ENCODE assay signal across 41 cellular contexts in the genomic region with DNA sequence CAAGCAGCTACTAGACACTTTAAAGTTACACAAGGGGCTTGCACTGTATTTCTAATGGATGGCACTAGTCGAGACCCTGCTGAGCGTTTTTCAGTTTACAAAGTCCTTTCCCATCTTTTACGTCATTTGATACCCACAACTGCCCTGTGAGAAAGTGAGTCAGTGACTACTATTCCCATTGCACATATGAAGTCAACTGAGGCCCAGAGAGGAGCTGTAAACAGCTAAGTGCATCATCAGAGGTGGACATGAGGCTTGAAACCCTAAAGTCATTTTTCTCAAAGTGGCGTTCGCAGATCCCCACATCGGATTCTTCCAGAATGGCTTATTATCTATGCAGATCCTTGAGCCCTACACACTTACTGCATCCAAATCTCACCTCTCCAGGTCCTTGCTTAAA. TPM values are rescaled to one million over a fixed set of nuclear protein-coding genes. Genes with fewer than 3 reads are reported as not detected.
"Had no signal": no experiment of that assay in that cellular context is flagged by ENCODE, and none has a peak within 500 bp of the region (broad histone marks: within the 10 kb centered on the region; RNA-seq: fewer than 3 reads in every experiment).

No MANE protein-coding gene starts in this region.

- H3K4me3 Mint-ChIP-seq: activated naive CD4-positive, alpha-beta T cell treated with anti-CD3 and anti-CD28 coated beads for 36 hours; activated naive CD4-positive, alpha-beta T cell treated with anti-CD3 and anti-CD28 coated beads, Interleukin-2, amount 10 ng/mL, durations not matched to agents 7 days and 5 days; activated naive CD4-positive, alpha-beta T cell treated with anti-CD3 and anti-CD28 coated beads, Interleukin-2, amount 50 U/mL, for 24 hours; activated naive CD8-positive, alpha-beta T cell; activated naive CD8-positive, alpha-beta T cell treated with anti-CD3 and anti-CD28 coated beads for 36 hours; activated naive CD8-positive, alpha-beta T cell treated with anti-CD3 and anti-CD28 coated beads, Interleukin-2, amount 10 ng/mL, durations not matched to agents 7 days and 5 days; activated naive CD8-positive, alpha-beta T cell treated with anti-CD3 and anti-CD28 coated beads, Interleukin-2, amount 50 U/mL, for 24 hours; activated T-cell treated with anti-CD3 and anti-CD28 coated beads, Interleukin-2, amount 50 U/mL, for 24 hours; activated T-cell treated with anti-CD3 and anti-CD28 coated beads, Interleukin-2, amount 50 U/mL, for 4 hours; activated T-cell treated with anti-CD3 and anti-CD28 coated beads, Interleukin-2, amount 50 U/mL, for 72 hours; activated T-helper 1 cell treated with anti-CD3 and anti-CD28 coated beads, Interleukin-12 subunit alpha, Interleukin-12 subunit beta, Interleukin-2, Interleukin-4 antibody, amounts not matched to agents 30 ng/mL and 10 ng/mL and 1 ng/mL, durations not matched to agents 14 hours and 24 hours and 36 hours; activated T-helper 17 cell treated with anti-CD3 and anti-CD28 coated beads, Interleukin-2, amount 50 U/mL, for 72 hours; brain; central memory CD8-positive, alpha-beta T cell had no signal

- H3K4me3 ChIP-seq: adrenal gland, ascending aorta, body of pancreas, breast epithelium, cardiac muscle cell had no signal

- H3K4me1 ChIP-seq: adrenal gland, ascending aorta, breast epithelium had no signal

- ATAC-seq: activated naive CD4-positive, alpha-beta T cell treated with anti-CD3 and anti-CD28 coated beads, Interleukin-2, amount 50 U/mL, for 72 hours; activated naive CD8-positive, alpha-beta T cell treated with anti-CD3 and anti-CD28 coated beads, Interleukin-2, amount 50 U/mL, for 24 hours; activated T-cell treated with anti-CD3 and anti-CD28 coated beads, Interleukin-2, amount 50 U/mL, for 4 hours; activated T-cell treated with anti-CD3 and anti-CD28 coated beads, Interleukin-2, amount 50 U/mL, for 72 hours; activated T-helper 17 cell treated with anti-CD3 and anti-CD28 coated beads, Interleukin-2, amount 50 U/mL, for 72 hours; body of pancreas had no signal

- H3K36me3 Mint-ChIP-seq: activated naive CD4-positive, alpha-beta T cell treated with anti-CD3 and anti-CD28 coated beads, Interleukin-2, amount 10 ng/mL, durations not matched to agents 7 days and 5 days; activated naive CD4-positive, alpha-beta T cell treated with anti-CD3 and anti-CD28 coated beads, Interleukin-2, amount 50 U/mL, for 24 hours; activated naive CD4-positive, alpha-beta T cell treated with anti-CD3 and anti-CD28 coated beads, Interleukin-2, amount 50 U/mL, for 72 hours; activated naive CD8-positive, alpha-beta T cell treated with anti-CD3 and anti-CD28 coated beads for 36 hours; activated naive CD8-positive, alpha-beta T cell treated with anti-CD3 and anti-CD28 coated beads, Interleukin-2, amount 10 ng/mL, durations not matched to agents 7 days and 5 days; brain had no signal

- H3K27me3 ChIP-seq: adrenal gland, ascending aorta, body of pancreas, brain microvascular endothelial cell, breast epithelium, cardiac muscle cell had no signal

- H3K9me3 Mint-ChIP-seq: activated naive CD4-positive, alpha-beta T cell treated with anti-CD3 and anti-CD28 coated beads for 36 hours; activated naive CD4-positive, alpha-beta T cell treated with anti-CD3 and anti-CD28 coated beads, Interleukin-2, amount 10 ng/mL, durations not matched to agents 7 days and 5 days; activated naive CD4-positive, alpha-beta T cell treated with anti-CD3 and anti-CD28 coated beads, Interleukin-2, amount 50 U/mL, for 24 hours; activated naive CD4-positive, alpha-beta T cell treated with anti-CD3 and anti-CD28 coated beads, Interleukin-2, amount 50 U/mL, for 72 hours; activated naive CD8-positive, alpha-beta T cell treated with anti-CD3 and anti-CD28 coated beads for 36 hours; activated naive CD8-positive, alpha-beta T cell treated with anti-CD3 and anti-CD28 coated beads, Interleukin-2, amount 10 ng/mL, durations not matched to agents 7 days and 5 days; activated naive CD8-positive, alpha-beta T cell treated with anti-CD3 and anti-CD28 coated beads, Interleukin-2, amount 50 U/mL, for 24 hours; activated T-cell treated with anti-CD3 and anti-CD28 coated beads, Interleukin-2, amount 50 U/mL, for 4 hours; activated T-cell treated with anti-CD3 and anti-CD28 coated beads, Interleukin-2, amount 50 U/mL, for 72 hours; activated T-helper 1 cell treated with anti-CD3 and anti-CD28 coated beads, Interleukin-12 subunit alpha, Interleukin-12 subunit beta, Interleukin-2, Interleukin-4 antibody, amounts not matched to agents 30 ng/mL and 10 ng/mL and 1 ng/mL, durations not matched to agents 14 hours and 24 hours and 36 hours; activated T-helper 17 cell treated with anti-CD3 and anti-CD28 coated beads, Interleukin-2, amount 50 U/mL, for 72 hours; central memory CD8-positive, alpha-beta T cell had no signal

- H3K27ac ChIP-seq: adrenal gland, ascending aorta, body of pancreas, brain microvascular endothelial cell, breast epithelium, cardiac muscle cell had no signal

- DNase-seq: activated effector memory CD4-positive, alpha-beta T cell treated with anti-CD3 and anti-CD28 coated beads, Interleukin-2, amount 50 U/mL, for 16 hours; activated effector memory CD4-positive, alpha-beta T cell treated with Interleukin-2 at 50 U/mL for 16 hours; activated gamma-delta T cell; activated gamma-delta T cell treated with Interleukin-2 at 50 U/mL for 16 hours; activated naive CD4-positive, alpha-beta T cell; activated naive CD4-positive, alpha-beta T cell treated with anti-CD3 and anti-CD28 coated beads for 36 hours; activated naive CD4-positive, alpha-beta T cell treated with anti-CD3 and anti-CD28 coated beads, Interleukin-2, amount 10 ng/mL, durations not matched to agents 7 days and 5 days; activated naive CD4-positive, alpha-beta T cell treated with anti-CD3 and anti-CD28 coated beads, Interleukin-2, amount 50 U/mL, for 16 hours; activated naive CD4-positive, alpha-beta T cell treated with Interleukin-2 at 50 U/mL for 16 hours; activated naive CD8-positive, alpha-beta T cell treated with anti-CD3 and anti-CD28 coated beads for 36 hours; activated naive CD8-positive, alpha-beta T cell treated with anti-CD3 and anti-CD28 coated beads, Interleukin-2, amount 10 ng/mL, durations not matched to agents 7 days and 5 days; activated naive CD8-positive, alpha-beta T cell treated with anti-CD3 and anti-CD28 coated beads, Interleukin-2, amount 50 U/mL, for 24 hours; activated T-cell treated with anti-CD3 and anti-CD28 coated beads, Interleukin-2, amount 50 U/mL, for 1 hour; activated T-cell treated with anti-CD3 and anti-CD28 coated beads, Interleukin-2, amount 50 U/mL, for 24 hours; activated T-cell treated with anti-CD3 and anti-CD28 coated beads, Interleukin-2, amount 50 U/mL, for 4 hours; activated T-cell treated with anti-CD3 and anti-CD28 coated beads, Interleukin-2, amount 50 U/mL, for 48 hours; activated T-cell treated with anti-CD3 and anti-CD28 coated beads, Interleukin-2, amount 50 U/mL, for 72 hours; adrenal gland; amniotic stem cell; amygdala; anterior cingulate cortex; brain microvascular endothelial cell; caudate nucleus; central memory CD4-positive, alpha-beta T cell; cerebellar nuclear complex had no signal

- H3K36me3 ChIP-seq: adrenal gland, ascending aorta, brain microvascular endothelial cell, breast epithelium, cardiac muscle cell had no signal

- H3K27me3 Mint-ChIP-seq: activated naive CD4-positive, alpha-beta T cell treated with anti-CD3 and anti-CD28 coated beads, Interleukin-2, amount 50 U/mL, for 24 hours; activated naive CD8-positive, alpha-beta T cell treated with anti-CD3 and anti-CD28 coated beads for 36 hours; activated naive CD8-positive, alpha-beta T cell treated with anti-CD3 and anti-CD28 coated beads, Interleukin-2, amount 10 ng/mL, durations not matched to agents 7 days and 5 days had no signal

- H3K9me3 ChIP-seq: adrenal gland, ascending aorta, body of pancreas, breast epithelium had no signal

- H3K4me1 Mint-ChIP-seq: activated naive CD4-positive, alpha-beta T cell treated with anti-CD3 and anti-CD28 coated beads, Interleukin-2, amount 10 ng/mL, durations not matched to agents 7 days and 5 days; activated naive CD4-positive, alpha-beta T cell treated with anti-CD3 and anti-CD28 coated beads, Interleukin-2, amount 50 U/mL, for 24 hours; activated naive CD8-positive, alpha-beta T cell treated with anti-CD3 and anti-CD28 coated beads for 36 hours; activated naive CD8-positive, alpha-beta T cell treated with anti-CD3 and anti-CD28 coated beads, Interleukin-2, amount 10 ng/mL, durations not matched to agents 7 days and 5 days; activated naive CD8-positive, alpha-beta T cell treated with anti-CD3 and anti-CD28 coated beads, Interleukin-2, amount 50 U/mL, for 24 hours; activated T-helper 17 cell treated with anti-CD3 and anti-CD28 coated beads, Interleukin-2, amount 50 U/mL, for 72 hours; central memory CD8-positive, alpha-beta T cell had no signal

- FAIRE-seq: astrocyte, bronchial epithelial cell had no signal

- H3K27ac Mint-ChIP-seq: activated naive CD4-positive, alpha-beta T cell treated with anti-CD3 and anti-CD28 coated beads for 36 hours; activated naive CD4-positive, alpha-beta T cell treated with anti-CD3 and anti-CD28 coated beads, Interleukin-2, amount 10 ng/mL, durations not matched to agents 7 days and 5 days; activated naive CD4-positive, alpha-beta T cell treated with anti-CD3 and anti-CD28 coated beads, Interleukin-2, amount 50 U/mL, for 24 hours; activated naive CD4-positive, alpha-beta T cell treated with anti-CD3 and anti-CD28 coated beads, Interleukin-2, amount 50 U/mL, for 72 hours; activated naive CD8-positive, alpha-beta T cell; activated naive CD8-positive, alpha-beta T cell treated with anti-CD3 and anti-CD28 coated beads, Interleukin-2, amount 10 ng/mL, durations not matched to agents 7 days and 5 days; activated naive CD8-positive, alpha-beta T cell treated with anti-CD3 and anti-CD28 coated beads, Interleukin-2, amount 50 U/mL, for 24 hours; activated T-cell treated with anti-CD3 and anti-CD28 coated beads, Interleukin-2, amount 50 U/mL, for 24 hours; activated T-cell treated with anti-CD3 and anti-CD28 coated beads, Interleukin-2, amount 50 U/mL, for 72 hours; activated T-helper 1 cell treated with anti-CD3 and anti-CD28 coated beads, Interleukin-12 subunit alpha, Interleukin-12 subunit beta, Interleukin-2, Interleukin-4 antibody, amounts not matched to agents 30 ng/mL and 10 ng/mL and 1 ng/mL, durations not matched to agents 14 hours and 24 hours and 36 hours; activated T-helper 17 cell treated with anti-CD3 and anti-CD28 coated beads, Interleukin-2, amount 50 U/mL, for 72 hours; activated T-helper 2 cell treated with anti-CD3 and anti-CD28 coated beads, Interferon-gamma antibody, Interleukin-2, Interleukin-4, amounts not matched to agents 10 μg/mL and 5 μg/mL and 100 μg/mL, durations not matched to agents 14 hours and 24 hours and 36 hours; brain had no signal

RNA-seq across cellular contexts. Expression of a gene that starts 50.6 kb away (rescaled TPM):
- total RNA-seq: activated naive CD4-positive, alpha-beta T cell treated with anti-CD3 and anti-CD28 coated beads, Interleukin-2, amount 50 U/mL, for 72 hours; activated naive CD8-positive, alpha-beta T cell treated with anti-CD3 and anti-CD28 coated beads for 36 hours; activated naive CD8-positive, alpha-beta T cell treated with anti-CD3 and anti-CD28 coated beads, Interleukin-2, amount 10 ng/mL, durations not matched to agents 7 days and 5 days; activated T-cell treated with anti-CD3 and anti-CD28 coated beads, Interleukin-2, amount 50 U/mL, for 4 hours; activated T-helper 1 cell treated with anti-CD3 and anti-CD28 coated beads, Interleukin-12 subunit alpha, Interleukin-12 subunit beta, Interleukin-2, Interleukin-4 antibody, amounts not matched to agents 30 ng/mL and 10 ng/mL and 1 ng/mL, durations not matched to agents 14 hours and 24 hours and 36 hours; activated T-helper 2 cell treated with anti-CD3 and anti-CD28 coated beads, Interferon-gamma antibody, Interleukin-2, Interleukin-4, amounts not matched to agents 10 μg/mL and 5 μg/mL and 100 μg/mL, durations not matched to agents 14 hours and 24 hours and 36 hours; ascending aorta; astrocyte; body of pancreas; breast epithelium; cerebellum; chondrocyte had no signal
